ENCODE assay signal across 9 cellular contexts in the genomic region with DNA sequence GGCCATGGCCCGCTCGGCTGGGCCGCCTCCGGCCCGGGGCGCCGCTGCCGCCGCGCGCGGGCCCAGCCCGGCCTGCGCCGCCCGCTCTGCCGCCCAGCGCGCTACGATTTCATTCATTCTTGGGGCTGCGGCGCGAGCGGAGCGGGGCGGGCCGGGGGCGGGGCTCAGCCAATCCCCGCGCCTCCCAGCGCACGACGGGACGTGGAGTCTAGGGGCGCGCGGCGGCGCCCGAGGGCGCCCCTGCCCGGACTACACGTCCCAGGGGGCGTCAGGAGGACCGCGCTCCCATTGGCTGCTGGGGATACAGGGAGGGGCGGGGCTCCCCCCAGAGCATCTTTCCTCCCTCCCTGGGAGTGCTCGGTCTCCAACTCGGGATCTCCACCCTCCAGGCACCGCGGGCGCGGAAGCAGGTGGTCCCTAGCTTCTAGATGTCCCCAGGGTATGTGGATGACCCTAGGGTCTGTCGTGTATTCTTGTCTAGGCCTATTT. TPM values are rescaled to one million over a fixed set of nuclear protein-coding genes. Genes with fewer than 3 reads are reported as not detected.
A peak's percentile ranks its signal among the peaks of the same experiment; 100 is the strongest.
DNase-seq lines count a peak whose midpoint lies in the region; ATAC-seq and TF ChIP-seq lines count a peak whose summit lies in the region.
"Had no signal": no experiment of that assay in that cellular context is flagged by ENCODE, and none has a peak within 500 bp of the region (broad histone marks: within the 10 kb centered on the region; RNA-seq: fewer than 3 reads in every experiment).

No MANE protein-coding gene starts in this region.

- H3K27me3 ChIP-seq in lung (ENCODE audit: control insufficient read depth, insufficient read depth): peaks cover 4% of the 10 kb centered on the region

- H3K27ac Mint-ChIP-seq in chondrocyte (ENCODE audit: unreplicated experiment): no peak overlapping the region

- peaks cover 0 to 5% of the 10 kb centered on the region in 2 donors for H3K9me3 ChIP-seq in lung (ENCODE audit: control insufficient read depth in 2 of 2, insufficient read depth in 1 of 2, low read length in 1 of 2)
- H3K9me3 ChIP-seq: ascending aorta had no signal

- 1% methylated on average over 40 to 54 of the region's 54 CpGs for WGBS in lung, 2 donors

- no peaks in the 10 kb centered on the region for H3K9me3 Mint-ChIP-seq in chondrocyte (ENCODE audit: low read depth)

- peaks cover 3% of the 10 kb centered on the region for H3K27me3 Mint-ChIP-seq in chondrocyte (ENCODE audit: low read depth)

- DNase-seq in EL: peak; percentile 91
- DNase-seq in NCI-H226: peak; percentile 76
- peak; percentile 32 for DNase-seq in activated CD4-positive, alpha-beta T cell treated with anti-CD3 and anti-CD28 coated beads for 1 hour
- no peak for DNase-seq in chondrocyte (ENCODE audit: low spot score)
- DNase-seq in lung (ENCODE audit: low spot score): peak; percentile 37
- DNase-seq in stimulated activated CD8-positive, alpha-beta memory T cell treated with anti-CD3 and anti-CD28 coated beads, Interleukin-15, amount 100 ng/mL, for 48 hours (ENCODE audit: low read depth in 2 of 2): peak; percentile 63 to 76

- H3K27ac ChIP-seq in lung (ENCODE audit: low read depth in 1 of 2, low read length in 1 of 2): no peak overlapping the region
- H3K27ac ChIP-seq: ascending aorta had no signal

- TF ChIP-seq CTCF in chondrocyte (IDR thresholded peaks at IDR 0.05): peak; percentile 8
- no peak for TF ChIP-seq CTCF in lung (IDR thresholded peaks at IDR 0.05; ENCODE audit: control extremely low read depth, extremely low read depth)

- no peaks in the 10 kb centered on the region for H3K36me3 ChIP-seq in lung (ENCODE audit: control insufficient read depth in 2 of 2, insufficient read depth in 2 of 2, low read length in 2 of 2)
- H3K36me3 ChIP-seq: ascending aorta had no signal

- peaks cover 4% of the 10 kb centered on the region in 2 donors for H3K4me1 ChIP-seq in lung (ENCODE audit: control insufficient read depth in 2 of 2, insufficient read depth in 2 of 2, low read length in 2 of 2)

- H3K4me3 Mint-ChIP-seq in chondrocyte (ENCODE audit: unreplicated experiment): no peak overlapping the region

- no peak overlapping the region for H3K4me3 ChIP-seq in lung

- no peaks in the 10 kb centered on the region for H3K36me3 Mint-ChIP-seq in chondrocyte (ENCODE audit: low read depth)

- ATAC-seq in HG02798 (IDR thresholded peaks at IDR 0.05; ENCODE audit: poor library complexity, unreplicated experiment): peak; percentile 54
- peak; percentile 39 for ATAC-seq in lung (ENCODE audit: insufficient read depth, low FRiP score)
- ATAC-seq in GM21737 (IDR thresholded peaks at IDR 0.05; ENCODE audit: unreplicated experiment): no peak

- H3K4me1 Mint-ChIP-seq in chondrocyte (ENCODE audit: low read depth): peaks cover 14% of the 10 kb centered on the region

RNA-seq across cellular contexts. Expression of a gene that starts 5.6 kb away (rescaled TPM):
- 2.1 to 4.8 TPM (median 2.4 TPM) in 3 replicates for total RNA-seq in chondrocyte
- 1 to 10 TPM; 1.3 to 1.7 TPM for total RNA-seq in lung
- 1 to 10 TPM in 1 of 2 donors, not detected in 1; 1.4 TPM for polyA plus RNA-seq in lung
- total RNA-seq: ascending aorta had no signal

RNA-seq across cellular contexts. Expression of a gene that starts 26.5 kb away (rescaled TPM):
- 132 to 297 TPM (median 295 TPM) in 3 replicates for total RNA-seq in chondrocyte
- total RNA-seq in lung: 100 to 1,000 TPM in 1 of 2 donors, 10 to 100 TPM in 1; 12.4 to 124 TPM
- 100 to 1,000 TPM in 1 of 2 donors, 10 to 100 TPM in 1; 80.9 to 166 TPM for polyA plus RNA-seq in lung

RNA-seq across cellular contexts. Expression of a gene that starts 34.7 kb away (rescaled TPM):
- 21.3 to 28.0 TPM (median 26.4 TPM) in 3 replicates for total RNA-seq in chondrocyte
- total RNA-seq in lung: 100 to 1,000 TPM; 145 to 240 TPM
- 100 to 1,000 TPM; 255 to 259 TPM for polyA plus RNA-seq in lung
